Comparison of ENCODE assay signal across 8 cellular contexts in the genomic region with DNA sequence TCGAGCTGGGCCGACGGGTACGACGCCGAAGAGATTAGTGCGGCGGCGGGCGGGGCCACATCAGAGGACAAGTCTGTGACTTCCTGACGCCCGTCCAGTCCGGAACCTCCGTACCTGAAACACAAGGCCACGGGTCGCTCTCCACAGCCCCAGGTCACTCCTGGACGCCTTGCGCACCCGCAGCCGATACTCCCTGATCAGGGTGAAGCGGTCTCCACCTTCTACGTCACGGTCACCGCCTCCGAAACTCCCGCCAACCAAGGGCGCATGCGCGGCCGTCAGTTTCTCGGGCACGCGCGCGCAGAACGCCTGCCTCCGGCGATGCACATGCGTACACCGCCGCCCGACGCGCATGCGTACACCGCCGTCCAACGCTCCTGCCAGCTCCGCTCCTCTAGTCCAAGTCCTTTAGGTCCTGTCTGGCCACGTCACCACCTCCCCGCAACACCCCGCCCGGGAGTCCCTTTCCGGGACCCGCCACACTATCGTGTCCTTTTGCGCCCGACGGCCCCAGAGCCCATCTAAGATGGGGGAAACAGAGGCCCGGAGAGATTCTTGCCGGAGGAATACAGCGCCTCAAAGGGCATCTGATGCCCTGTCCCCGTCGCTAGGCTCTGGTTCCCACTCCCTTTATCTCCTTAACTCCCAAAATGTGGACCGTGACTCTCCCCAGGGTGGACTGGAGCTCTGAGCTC. TPM values are rescaled to one million over a fixed set of nuclear protein-coding genes. Genes with fewer than 3 reads are reported as not detected.
DNase-seq lines count a peak whose midpoint lies in the region; ATAC-seq and TF ChIP-seq lines count a peak whose summit lies in the region.

A gene with protein sequence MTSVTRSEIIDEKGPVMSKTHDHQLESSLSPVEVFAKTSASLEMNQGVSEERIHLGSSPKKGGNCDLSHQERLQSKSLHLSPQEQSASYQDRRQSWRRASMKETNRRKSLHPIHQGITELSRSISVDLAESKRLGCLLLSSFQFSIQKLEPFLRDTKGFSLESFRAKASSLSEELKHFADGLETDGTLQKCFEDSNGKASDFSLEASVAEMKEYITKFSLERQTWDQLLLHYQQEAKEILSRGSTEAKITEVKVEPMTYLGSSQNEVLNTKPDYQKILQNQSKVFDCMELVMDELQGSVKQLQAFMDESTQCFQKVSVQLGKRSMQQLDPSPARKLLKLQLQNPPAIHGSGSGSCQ (minus strand): TSS at position 216 of the 695 bp plus-strand sequence. CDS start 2,305 bp downstream, outside the sequence.

- H3K27me3 Mint-ChIP-seq in T-helper 17 cell, result no peaks in the 10 kb centered on the region

- H3K4me3 ChIP-seq in prostate gland (peak within 1 kb of the TSS; percentile 67 to 82), urinary bladder (ENCODE audit: low read depth, low read length) (peak within 1 kb of the TSS; percentile 64)

- no peaks in the 10 kb centered on the region for H3K9me3 ChIP-seq in T-helper 17 cell (ENCODE audit: control insufficient read depth, low read length, poor library complexity, severe bottlenecking)
- no peaks in the 10 kb centered on the region for H3K9me3 ChIP-seq in prostate gland

- peak; percentile 40 for ATAC-seq in GM18499 (IDR thresholded peaks at IDR 0.05; ENCODE audit: insufficient read depth, unreplicated experiment)
- peak; percentile 79 for ATAC-seq in HG02938 (IDR thresholded peaks at IDR 0.05; ENCODE audit: unreplicated experiment)
- peak; percentile 86 for ATAC-seq in T-helper 17 cell
- peak; percentile 97 for ATAC-seq in left ventricle myocardium superior

- H3K4me1 ChIP-seq in prostate gland (replicated peaks) (peaks cover 8% of the 10 kb centered on the region), urinary bladder (ENCODE audit: insufficient read depth) (no peaks in the 10 kb centered on the region)

- peak; percentile 96 for DNase-seq in NCI-H187 (lab: John Stamatoyannopoulos, UW)
- DNase-seq in T-helper 17 cell, result peak; percentile 96 to 99 (median 99)
- DNase-seq in amygdala (lab: John Stamatoyannopoulos, UW), result peak; percentile 49 to 97 (median 87)
- peak; percentile 100 for DNase-seq in left ventricle myocardium superior
- DNase-seq in prostate gland (ENCODE audit: low spot score), result peak; percentile 95

- H3K36me3 Mint-ChIP-seq in T-helper 17 cell (ENCODE audit: low read depth), result no peaks in the 10 kb centered on the region

- TF ChIP-seq CTCF in prostate gland (IDR thresholded peaks at IDR 0.05), result peak in 1 of 4 experiments; percentile 11

- intact Hi-C loops in left ventricle myocardium superior (cut with micrococcal nuclease), result no loop called here
- intact Hi-C loops in prostate gland (cut with DNase I), result loop anchor here (5.0 kb wide), 1 partner anchor 89 kb away; a partner anchor contains a TSS

- H3K27ac ChIP-seq in prostate gland (peak within 1 kb of the TSS; percentile 94 to 97), urinary bladder (ENCODE audit: low read depth) (peak within 1 kb of the TSS; percentile 87)

- H3K36me3 ChIP-seq in prostate gland (no peaks in the 10 kb centered on the region), urinary bladder (ENCODE audit: insufficient read depth) (no peaks in the 10 kb centered on the region)

- peak within 1 kb of the TSS; percentile 98 for H3K27ac Mint-ChIP-seq in T-helper 17 cell

- peak within 1 kb of the TSS; percentile 98 for H3K4me3 Mint-ChIP-seq in T-helper 17 cell

- H3K4me1 Mint-ChIP-seq in T-helper 17 cell, result peaks cover 16% of the 10 kb centered on the region

- peak; percentile 81 for TF ChIP-seq POLR2A in prostate gland (IDR thresholded peaks at IDR 0.05)

- under 1% methylated on average over 50 of the region's 65 CpGs for WGBS in prostate gland
- under 1% methylated on average over 65 of the region's 65 CpGs for WGBS in urinary bladder

- H3K27me3 ChIP-seq in prostate gland (replicated peaks; ENCODE audit: insufficient read depth), result no peaks in the 10 kb centered on the region

RNA-seq across cellular contexts. Expression of the gene that starts here (rescaled TPM):
- total RNA-seq in T-helper 17 cell (1 to 10 TPM; 9.0 to 9.7 TPM), left ventricle myocardium superior (4.5 TPM), prostate gland (10 to 100 TPM; 13.0 to 17.1 TPM), urinary bladder (21.4 TPM)
- 6.8 TPM for polyA plus RNA-seq in urinary bladder

Comparison
In these comparisons a context has a peak if more than half of its experiments do, and no peak if none do; other contexts are left out.
1. Peak in every context shown above with its lines: DNase-seq, ATAC-seq, H3K4me3 ChIP-seq and H3K27ac ChIP-seq.
2. ATAC-seq: peak in every context shown above with its lines; median percentile 97 in left ventricle myocardium superior; 86 in T-helper 17 cell; 79 in HG02938; 40 in GM18499.